38 cellular contexts compared by ENCODE assay signal in the genomic region with DNA sequence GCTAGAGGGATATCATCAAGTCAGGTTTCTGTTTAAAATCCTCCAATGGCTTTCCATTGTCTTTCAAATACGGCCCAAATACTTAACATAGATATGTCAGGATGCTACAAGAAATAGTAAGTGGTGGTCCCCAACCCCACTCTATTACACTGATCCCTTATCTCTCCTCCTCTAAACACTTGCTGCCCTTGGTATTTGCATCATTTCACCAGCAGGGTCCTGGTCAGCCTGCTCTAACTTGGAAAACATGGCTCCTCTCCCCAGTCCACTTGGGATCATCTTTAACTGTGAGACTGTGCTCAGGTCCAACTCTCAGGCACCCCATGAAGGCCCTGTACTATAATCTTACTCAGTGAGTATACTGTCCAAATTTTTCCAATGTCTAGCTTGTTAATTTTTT.
"Had no signal": no experiment of that assay in that cellular context is flagged by ENCODE, and none has a peak within 500 bp of the region (broad histone marks: within the 10 kb centered on the region; RNA-seq: fewer than 3 reads in every experiment).

No MANE protein-coding gene starts in this region.

- H3K27ac Mint-ChIP-seq: activated CD4-positive, alpha-beta memory T cell treated with anti-CD3 and anti-CD28 coated beads, Interleukin-2, amount 10 ng/mL, durations not matched to agents 7 days and 5 days; activated CD4-positive, alpha-beta T cell treated with anti-CD3 and anti-CD28 coated beads for 36 hours; activated CD4-positive, alpha-beta T cell treated with anti-CD3 and anti-CD28 coated beads, Interleukin-2, amount 10 ng/mL, durations not matched to agents 7 days and 5 days; activated CD8-positive, alpha-beta memory T cell treated with anti-CD3 and anti-CD28 coated beads, Interleukin-2, amount 10 ng/mL, durations not matched to agents 7 days and 5 days; activated CD8-positive, alpha-beta T cell treated with anti-CD3 and anti-CD28 coated beads, Interleukin-2, amount 10 ng/mL, durations not matched to agents 7 days and 5 days; activated naive CD4-positive, alpha-beta T cell treated with anti-CD3 and anti-CD28 coated beads, Interleukin-2, amount 10 ng/mL, durations not matched to agents 7 days and 5 days; activated naive CD4-positive, alpha-beta T cell treated with anti-CD3 and anti-CD28 coated beads, Interleukin-2, amount 50 U/mL, for 24 hours; activated naive CD8-positive, alpha-beta T cell; activated naive CD8-positive, alpha-beta T cell treated with anti-CD3 and anti-CD28 coated beads, Interleukin-2, amount 10 ng/mL, durations not matched to agents 7 days and 5 days; activated naive CD8-positive, alpha-beta T cell treated with anti-CD3 and anti-CD28 coated beads, Interleukin-2, amount 50 U/mL, for 24 hours; activated T-cell treated with anti-CD3 and anti-CD28 coated beads, Interleukin-2, amount 50 U/mL, for 24 hours; activated T-helper 2 cell treated with anti-CD3 and anti-CD28 coated beads, Interferon-gamma antibody, Interleukin-2, Interleukin-4, amounts not matched to agents 10 μg/mL and 5 μg/mL and 100 μg/mL, durations not matched to agents 14 hours and 24 hours and 36 hours; brain; T-helper 1 cell treated with Interleukin-12 subunit alpha and Interleukin-12 subunit beta and Interleukin-4 antibody, amounts not matched to agents 30 μg/mL and 1 μg/mL, for 36 hours; T-helper 2 cell treated with Interferon-gamma antibody and Interleukin-4, amounts not matched to agents 5 μg/mL and 100 μg/mL, for 36 hours had no signal

- ATAC-seq: activated CD4-positive, alpha-beta T cell treated with anti-CD3 and anti-CD28 coated beads for 36 hours; activated CD4-positive, CD25-positive, alpha-beta regulatory T cell treated with anti-CD3 and anti-CD28 coated beads, Interleukin-2, amount 50 U/mL, for 24 hours; activated CD8-positive, alpha-beta memory T cell treated with anti-CD3 and anti-CD28 coated beads, Interleukin-2, amount 10 ng/mL, durations not matched to agents 7 days and 5 days; activated CD8-positive, alpha-beta T cell treated with anti-CD3 and anti-CD28 coated beads, Interleukin-2, amount 10 ng/mL, durations not matched to agents 7 days and 5 days; activated naive CD8-positive, alpha-beta T cell treated with anti-CD3 and anti-CD28 coated beads, Interleukin-2, amount 50 U/mL, for 24 hours had no signal

- H3K4me3 ChIP-seq: ascending aorta, cardiac muscle cell had no signal

- H3K9me3 ChIP-seq: ascending aorta had no signal

- H3K27me3 ChIP-seq: ascending aorta, cardiac muscle cell had no signal

- DNase-seq: activated CD4-positive, alpha-beta memory T cell treated with anti-CD3 and anti-CD28 coated beads, Interleukin-2, amount 10 ng/mL, durations not matched to agents 7 days and 5 days; activated CD4-positive, alpha-beta T cell treated with anti-CD3 and anti-CD28 coated beads for 1 hour; activated CD4-positive, alpha-beta T cell treated with anti-CD3 and anti-CD28 coated beads for 36 hours; activated CD4-positive, alpha-beta T cell treated with anti-CD3 and anti-CD28 coated beads for 48 hours; activated CD4-positive, alpha-beta T cell treated with anti-CD3 and anti-CD28 coated beads, Interleukin-2, amount 10 ng/mL, durations not matched to agents 7 days and 5 days; activated CD4-positive, alpha-beta T cell treated with anti-CD3 and anti-CD28 coated beads, Interleukin-2, amount 50 U/mL, for 48 hours; activated CD4-positive, CD25-positive, alpha-beta regulatory T cell; activated CD8-positive, alpha-beta memory T cell treated with anti-CD3 and anti-CD28 coated beads for 24 hours; activated CD8-positive, alpha-beta memory T cell treated with anti-CD3 and anti-CD28 coated beads, Interleukin-2, amount 10 ng/mL, durations not matched to agents 7 days and 5 days; activated CD8-positive, alpha-beta memory T cell treated with anti-CD3 and anti-CD28 coated beads, Interleukin-2, amount 50 U/mL, for 48 hours; activated CD8-positive, alpha-beta T cell treated with anti-CD3 and anti-CD28 coated beads, Interleukin-2, amount 10 ng/mL, durations not matched to agents 7 days and 5 days; activated effector memory CD4-positive, alpha-beta T cell treated with Interleukin-2 at 50 U/mL for 16 hours; activated gamma-delta T cell; activated naive CD4-positive, alpha-beta T cell treated with anti-CD3 and anti-CD28 coated beads, Interleukin-2, amount 10 ng/mL, durations not matched to agents 7 days and 5 days; activated naive CD4-positive, alpha-beta T cell treated with Interleukin-2 at 50 U/mL for 16 hours; activated naive CD8-positive, alpha-beta T cell treated with anti-CD3 and anti-CD28 coated beads, Interleukin-2, amount 10 ng/mL, durations not matched to agents 7 days and 5 days; activated naive CD8-positive, alpha-beta T cell treated with anti-CD3 and anti-CD28 coated beads, Interleukin-2, amount 50 U/mL, for 24 hours; activated T-cell treated with anti-CD3 and anti-CD28 coated beads, Interleukin-2, amount 50 U/mL, for 24 hours; activated T-cell treated with anti-CD3 and anti-CD28 coated beads, Interleukin-2, amount 50 U/mL, for 48 hours; amygdala; anterior cingulate cortex; caudate nucleus; cerebellar nuclear complex; T-helper 2 cell; T-helper 9 cell had no signal

- H3K36me3 ChIP-seq: ascending aorta, cardiac muscle cell had no signal

- H3K36me3 Mint-ChIP-seq: activated CD8-positive, alpha-beta memory T cell treated with anti-CD3 and anti-CD28 coated beads, Interleukin-2, amount 10 ng/mL, durations not matched to agents 7 days and 5 days; activated naive CD4-positive, alpha-beta T cell treated with anti-CD3 and anti-CD28 coated beads, Interleukin-2, amount 10 ng/mL, durations not matched to agents 7 days and 5 days; activated naive CD8-positive, alpha-beta T cell; brain had no signal

- H3K4me3 Mint-ChIP-seq: activated CD4-positive, alpha-beta memory T cell treated with anti-CD3 and anti-CD28 coated beads, Interleukin-2, amount 10 ng/mL, durations not matched to agents 7 days and 5 days; activated CD4-positive, alpha-beta T cell treated with anti-CD3 and anti-CD28 coated beads for 36 hours; activated CD4-positive, alpha-beta T cell treated with anti-CD3 and anti-CD28 coated beads, Interleukin-2, amount 10 ng/mL, durations not matched to agents 7 days and 5 days; activated CD8-positive, alpha-beta memory T cell treated with anti-CD3 and anti-CD28 coated beads, Interleukin-2, amount 10 ng/mL, durations not matched to agents 7 days and 5 days; activated CD8-positive, alpha-beta T cell treated with anti-CD3 and anti-CD28 coated beads, Interleukin-2, amount 10 ng/mL, durations not matched to agents 7 days and 5 days; activated naive CD4-positive, alpha-beta T cell treated with anti-CD3 and anti-CD28 coated beads, Interleukin-2, amount 10 ng/mL, durations not matched to agents 7 days and 5 days; activated naive CD4-positive, alpha-beta T cell treated with anti-CD3 and anti-CD28 coated beads, Interleukin-2, amount 50 U/mL, for 24 hours; activated naive CD8-positive, alpha-beta T cell; activated naive CD8-positive, alpha-beta T cell treated with anti-CD3 and anti-CD28 coated beads, Interleukin-2, amount 10 ng/mL, durations not matched to agents 7 days and 5 days; activated naive CD8-positive, alpha-beta T cell treated with anti-CD3 and anti-CD28 coated beads, Interleukin-2, amount 50 U/mL, for 24 hours; activated T-cell treated with anti-CD3 and anti-CD28 coated beads, Interleukin-2, amount 50 U/mL, for 24 hours; brain; central memory CD8-positive, alpha-beta T cell; T-helper 1 cell treated with Interleukin-12 subunit alpha and Interleukin-12 subunit beta and Interleukin-4 antibody, amounts not matched to agents 30 μg/mL and 1 μg/mL, for 36 hours; T-helper 2 cell treated with Interferon-gamma antibody and Interleukin-4, amounts not matched to agents 5 μg/mL and 100 μg/mL, for 36 hours had no signal

- H3K27ac ChIP-seq: ascending aorta, cardiac muscle cell, VCaP had no signal

- H3K27me3 Mint-ChIP-seq: activated CD4-positive, alpha-beta memory T cell treated with anti-CD3 and anti-CD28 coated beads, Interleukin-2, amount 10 ng/mL, durations not matched to agents 7 days and 5 days; activated CD8-positive, alpha-beta memory T cell treated with anti-CD3 and anti-CD28 coated beads, Interleukin-2, amount 10 ng/mL, durations not matched to agents 7 days and 5 days; activated naive CD8-positive, alpha-beta T cell; activated naive CD8-positive, alpha-beta T cell treated with anti-CD3 and anti-CD28 coated beads, Interleukin-2, amount 10 ng/mL, durations not matched to agents 7 days and 5 days; activated naive CD8-positive, alpha-beta T cell treated with anti-CD3 and anti-CD28 coated beads, Interleukin-2, amount 50 U/mL, for 24 hours; activated T-cell treated with anti-CD3 and anti-CD28 coated beads, Interleukin-2, amount 50 U/mL, for 24 hours; brain; central memory CD8-positive, alpha-beta T cell had no signal

- H3K4me1 Mint-ChIP-seq: activated CD4-positive, alpha-beta memory T cell treated with anti-CD3 and anti-CD28 coated beads, Interleukin-2, amount 10 ng/mL, durations not matched to agents 7 days and 5 days; activated CD4-positive, alpha-beta T cell treated with anti-CD3 and anti-CD28 coated beads for 36 hours; activated CD4-positive, alpha-beta T cell treated with anti-CD3 and anti-CD28 coated beads, Interleukin-2, amount 10 ng/mL, durations not matched to agents 7 days and 5 days; activated CD8-positive, alpha-beta memory T cell treated with anti-CD3 and anti-CD28 coated beads, Interleukin-2, amount 10 ng/mL, durations not matched to agents 7 days and 5 days; activated naive CD4-positive, alpha-beta T cell treated with anti-CD3 and anti-CD28 coated beads, Interleukin-2, amount 10 ng/mL, durations not matched to agents 7 days and 5 days; brain had no signal

- H3K4me1 ChIP-seq: ascending aorta had no signal

- FAIRE-seq: bronchial epithelial cell, TTC549 had no signal

- H3K9me3 Mint-ChIP-seq: activated CD4-positive, alpha-beta memory T cell treated with anti-CD3 and anti-CD28 coated beads, Interleukin-2, amount 10 ng/mL, durations not matched to agents 7 days and 5 days; activated naive CD4-positive, alpha-beta T cell treated with anti-CD3 and anti-CD28 coated beads, Interleukin-2, amount 10 ng/mL, durations not matched to agents 7 days and 5 days; activated naive CD8-positive, alpha-beta T cell treated with anti-CD3 and anti-CD28 coated beads, Interleukin-2, amount 50 U/mL, for 24 hours; activated T-cell treated with anti-CD3 and anti-CD28 coated beads, Interleukin-2, amount 50 U/mL, for 24 hours; activated T-helper 2 cell treated with anti-CD3 and anti-CD28 coated beads, Interferon-gamma antibody, Interleukin-2, Interleukin-4, amounts not matched to agents 10 μg/mL and 5 μg/mL and 100 μg/mL, durations not matched to agents 14 hours and 24 hours and 36 hours; brain; central memory CD8-positive, alpha-beta T cell; T-helper 1 cell treated with Interleukin-12 subunit alpha and Interleukin-12 subunit beta and Interleukin-4 antibody, amounts not matched to agents 30 μg/mL and 1 μg/mL, for 36 hours; T-helper 2 cell treated with Interferon-gamma antibody and Interleukin-4, amounts not matched to agents 5 μg/mL and 100 μg/mL, for 36 hours had no signal
